Comparison of ENCODE assay signal across 13 cellular contexts in genomic region chr2:152453129-152453642, GRCh38.
DNase-seq lines count a peak whose midpoint lies in the region; ATAC-seq and TF ChIP-seq lines count a peak whose summit lies in the region.
"Had no signal": no experiment of that assay in that cellular context is flagged by ENCODE, and none has a peak within 500 bp of the region (broad histone marks: within the 10 kb centered on the region; RNA-seq: fewer than 3 reads in every experiment).

No MANE protein-coding gene starts in this region.

- H3K27ac ChIP-seq in cardiac muscle cell = peak overlapping the region; percentile 24
- no peak overlapping the region for H3K27ac ChIP-seq in right cardiac atrium (ENCODE audit: low read length)
- H3K27ac ChIP-seq: colonic mucosa had no signal

- H3K4me3 ChIP-seq in cardiac muscle cell (no peak overlapping the region), right cardiac atrium (ENCODE audit: low read length) (no peak overlapping the region)
- H3K4me3 ChIP-seq: colonic mucosa had no signal

- H3K9me3 ChIP-seq in cardiac muscle cell (ENCODE audit: low read depth) = no peaks in the 10 kb centered on the region
- H3K9me3 ChIP-seq in right cardiac atrium (ENCODE audit: control insufficient read depth, low read length) = no peaks in the 10 kb centered on the region
- H3K9me3 ChIP-seq: colonic mucosa had no signal

- peak overlapping the region; percentile 86 for H3K27ac Mint-ChIP-seq in endothelial cell (ENCODE audit: unreplicated experiment)
- peak overlapping the region; percentile 54 to 93 (median 88) for H3K27ac Mint-ChIP-seq in nephron
- H3K27ac Mint-ChIP-seq: activated naive CD8-positive, alpha-beta T cell; CD8-positive, alpha-beta memory T cell had no signal

- H3K36me3 ChIP-seq in cardiac muscle cell = no peaks in the 10 kb centered on the region
- H3K36me3 ChIP-seq: colonic mucosa had no signal

- H3K4me3 Mint-ChIP-seq in endothelial cell (ENCODE audit: unreplicated experiment) = no peak overlapping the region
- peak overlapping the region in 1 of 3 experiments; percentile 7 for H3K4me3 Mint-ChIP-seq in nephron
- H3K4me3 Mint-ChIP-seq: activated naive CD8-positive, alpha-beta T cell; CD8-positive, alpha-beta memory T cell had no signal

- no peaks in the 10 kb centered on the region for H3K27me3 Mint-ChIP-seq in endothelial cell (ENCODE audit: unreplicated experiment)
- H3K27me3 Mint-ChIP-seq in nephron (ENCODE audit: low read depth) = no peaks in the 10 kb centered on the region
- H3K27me3 Mint-ChIP-seq: activated naive CD8-positive, alpha-beta T cell had no signal

- 86% methylated on average over 6 of the region's 6 CpGs for WGBS in right cardiac atrium

- no peak for TF ChIP-seq CTCF in cardiac muscle cell (IDR thresholded peaks at IDR 0.05; ENCODE audit: low read depth, low read length)
- no peak for TF ChIP-seq CTCF in endothelial cell (IDR thresholded peaks at IDR 0.05; ENCODE audit: unreplicated experiment)
- no peak for TF ChIP-seq CTCF in nephron (IDR thresholded peaks at IDR 0.05; ENCODE audit: unreplicated experiment in 3 of 3)

- DNase-seq in cardiac muscle cell (ENCODE audit: low read depth in 1 of 2, low spot score in 1 of 2) (no peak), right cardiac atrium (no peak), endothelial cell (ENCODE audit: low spot score) (no peak), EL (no peak), NCI-H446 treated with DMSO at 0.1 percent for 48 hours (lab: John Stamatoyannopoulos, UW) (no peak)
- DNase-seq: CD8-positive, alpha-beta memory T cell; colonic mucosa; kidney had no signal

- no peak for ATAC-seq in right cardiac atrium
- ATAC-seq in HG03159 (IDR thresholded peaks at IDR 0.05; ENCODE audit: unreplicated experiment) = no peak
- no peak for ATAC-seq in HG02884 (IDR thresholded peaks at IDR 0.05; ENCODE audit: unreplicated experiment)
- ATAC-seq: activated CD4-positive, CD25-positive, alpha-beta regulatory T cell treated with anti-CD3 and anti-CD28 coated beads, Interleukin-2, amount 50 U/mL, for 24 hours had no signal

- H3K27me3 ChIP-seq in cardiac muscle cell (no peaks in the 10 kb centered on the region), right cardiac atrium (ENCODE audit: control insufficient read depth, insufficient read depth) (no peaks in the 10 kb centered on the region)
- H3K27me3 ChIP-seq: colonic mucosa had no signal

- intact Hi-C loops in right cardiac atrium (cut with DNase I) = no loop called here

- H3K4me1 Mint-ChIP-seq in endothelial cell (ENCODE audit: unreplicated experiment) (peaks cover 20% of the 10 kb centered on the region), nephron (peaks cover 53% of the 10 kb centered on the region)
- H3K4me1 Mint-ChIP-seq: CD8-positive, alpha-beta memory T cell had no signal

- peaks cover 5% of the 10 kb centered on the region for H3K36me3 Mint-ChIP-seq in endothelial cell (ENCODE audit: low read depth, unreplicated experiment)
- peaks cover 13% of the 10 kb centered on the region for H3K36me3 Mint-ChIP-seq in nephron (ENCODE audit: low read depth)
- H3K36me3 Mint-ChIP-seq: activated naive CD8-positive, alpha-beta T cell; CD8-positive, alpha-beta memory T cell had no signal

- H3K9me3 Mint-ChIP-seq in endothelial cell (ENCODE audit: unreplicated experiment) = no peaks in the 10 kb centered on the region
- H3K9me3 Mint-ChIP-seq in nephron = no peaks in the 10 kb centered on the region
- H3K9me3 Mint-ChIP-seq: CD8-positive, alpha-beta memory T cell had no signal

- H3K4me1 ChIP-seq in cardiac muscle cell (ENCODE audit: low read depth) (peaks cover 22% of the 10 kb centered on the region), right cardiac atrium (ENCODE audit: control insufficient read depth, insufficient read depth, low read length) (peaks cover 2% of the 10 kb centered on the region)
- H3K4me1 ChIP-seq: colonic mucosa had no signal
